16 cellular contexts compared by ENCODE assay signal in the genomic region with DNA sequence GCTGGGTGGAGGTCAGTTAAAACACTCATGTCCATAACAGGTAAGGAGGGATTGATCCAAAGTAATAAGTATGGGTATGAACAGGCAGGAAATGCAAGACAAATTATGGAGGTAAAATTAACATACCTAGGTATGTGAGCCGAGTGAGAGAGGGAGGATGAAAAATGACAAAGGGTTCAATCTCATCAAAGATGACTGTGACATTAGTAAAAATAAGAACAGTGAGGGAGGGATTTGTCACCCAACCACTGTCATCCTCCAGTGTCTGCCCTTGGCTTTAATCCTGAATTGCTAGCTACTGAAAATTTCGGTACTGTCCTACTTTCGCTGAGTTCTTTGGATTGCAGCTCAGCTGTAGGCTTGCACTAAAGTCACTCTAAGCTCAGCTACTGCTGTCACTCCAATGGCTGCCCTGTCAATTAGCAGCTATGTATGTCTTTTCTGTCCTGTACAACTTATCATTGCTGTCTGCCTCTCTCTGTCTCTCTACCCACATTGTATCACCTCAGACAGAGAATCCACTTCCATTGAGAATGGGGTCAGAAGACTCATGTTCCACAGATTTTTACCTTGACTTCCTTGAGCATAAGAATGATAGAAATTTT.
DNase-seq lines count a peak whose midpoint lies in the region; ATAC-seq, FAIRE-seq and TF ChIP-seq lines count a peak whose summit lies in the region.
"Had no signal": no experiment of that assay in that cellular context is flagged by ENCODE, and none has a peak within 500 bp of the region (broad histone marks: within the 10 kb centered on the region; RNA-seq: fewer than 3 reads in every experiment).

No MANE protein-coding gene starts in this region.

- no TSS peak for BruUV-seq in HCT116 (replicated peaks; lab: Mats Ljungman, UMichigan)

- H3K27me3 ChIP-seq in HCT116 (ENCODE audit: insufficient read depth, low read length) (no peaks in the 10 kb centered on the region), mesenchymal stem cell (ENCODE audit: control insufficient read depth in 1 of 2, insufficient read depth in 1 of 2, low read length in 2 of 2) (no peaks in the 10 kb centered on the region)
- H3K27me3 ChIP-seq: BLaER1 treated with 17β-estradiol and CSF1 and Interleukin-3, amounts not matched to agents 10 nM and 100 nM had no signal

- H3K79me2 ChIP-seq in HCT116 (ENCODE audit: insufficient read depth, low read length): no peaks in the 10 kb centered on the region

- no peaks in the 10 kb centered on the region for H3K9me3 Mint-ChIP-seq in stimulated activated effector memory CD8-positive, alpha-beta T cell treated with anti-CD3 and anti-CD28 coated beads, Interleukin-12 subunit alpha, Interleukin-12 subunit beta, amount 100 ng/mL, for 72 hours
- H3K9me3 Mint-ChIP-seq: CD8-positive, alpha-beta T cell had no signal

- no peak for TF ChIP-seq RAD21 in HCT116 (IDR thresholded peaks at IDR 0.05; ENCODE audit: low read depth)

- H3K4me1 Mint-ChIP-seq in stimulated activated effector memory CD8-positive, alpha-beta T cell treated with anti-CD3 and anti-CD28 coated beads, Interleukin-12 subunit alpha, Interleukin-12 subunit beta, amount 100 ng/mL, for 72 hours: no peaks in the 10 kb centered on the region
- H3K4me1 Mint-ChIP-seq: B cell had no signal

- H2AK5ac ChIP-seq in mesenchymal stem cell (ENCODE audit: low read length, severe bottlenecking): no peak overlapping the region

- 98% methylated on average over 3 of the region's 3 CpGs for whole genome bisulfite sequencing in mesenchymal stem cell

- no peak for TF ChIP-seq POLR2A in GM12891 (IDR thresholded peaks at IDR 0.05; ENCODE audit: low read depth, low read length)
- TF ChIP-seq POLR2A in HCT116 (IDR thresholded peaks at IDR 0.05; ENCODE audit: borderline replicate concordance, extremely low read depth, insufficient read depth, insufficient read length): no peak

- no peak overlapping the region for H3K4ac ChIP-seq in mesenchymal stem cell (ENCODE audit: low read depth in 1 of 2, low read length in 2 of 2)

- no peak overlapping the region for H3K4me2 ChIP-seq in HCT116 (ENCODE audit: low read length)
- H3K4me2 ChIP-seq in mesenchymal stem cell (ENCODE audit: low read length, poor library complexity, severe bottlenecking): no peak overlapping the region
- H3K4me2 ChIP-seq: BLaER1 treated with 17β-estradiol and CSF1 and Interleukin-3, amounts not matched to agents 10 nM and 100 nM had no signal

- H3K23ac ChIP-seq in mesenchymal stem cell (ENCODE audit: low read length in 2 of 2): no peak overlapping the region

- H3K4me3 ChIP-seq in HCT116 (replicated peaks in 1 of 2; ENCODE audit: low read depth in 1 of 2, low read length in 2 of 2) (no peak overlapping the region), mesenchymal stem cell (ENCODE audit: insufficient read depth in 1 of 2, low read depth in 1 of 2, low read length in 2 of 2) (no peak overlapping the region)
- H3K4me3 ChIP-seq: BLaER1 treated with 17β-estradiol and CSF1 and Interleukin-3, amounts not matched to agents 10 nM and 100 nM; HAP-1 had no signal

- ATAC-seq in HCT116: no peak
- peak; percentile 63 for ATAC-seq in stimulated activated effector memory CD8-positive, alpha-beta T cell treated with anti-CD3 and anti-CD28 coated beads, Interleukin-12 subunit alpha, Interleukin-12 subunit beta, amount 100 ng/mL, for 72 hours
- ATAC-seq in GM18520 (IDR thresholded peaks at IDR 0.05; ENCODE audit: unreplicated experiment): no peak
- ATAC-seq: CD8-positive, alpha-beta T cell had no signal

- H3K36me3 Mint-ChIP-seq in stimulated activated effector memory CD8-positive, alpha-beta T cell treated with anti-CD3 and anti-CD28 coated beads, Interleukin-12 subunit alpha, Interleukin-12 subunit beta, amount 100 ng/mL, for 72 hours: no peaks in the 10 kb centered on the region

- no peak for TF ChIP-seq CTCF in HCT116 (IDR thresholded peaks at IDR 0.05 in 2 of 3, conservative IDR thresholded peaks at IDR 0.05 in 1 of 3; ENCODE audit: borderline replicate concordance in 1 of 3, insufficient read depth in 1 of 3, low read depth in 2 of 3, low read length in 2 of 3)

- H3K9ac ChIP-seq in HCT116 (ENCODE audit: low read length) (no peak overlapping the region), mesenchymal stem cell (ENCODE audit: low read length) (no peak overlapping the region)
- H3K9ac ChIP-seq: BLaER1 treated with 17β-estradiol and CSF1 and Interleukin-3, amounts not matched to agents 10 nM and 100 nM had no signal

- H3K18ac ChIP-seq in mesenchymal stem cell (ENCODE audit: low read depth in 1 of 2, low read length in 2 of 2): no peak overlapping the region

- no peak overlapping the region for H4K8ac ChIP-seq in mesenchymal stem cell (ENCODE audit: low read length)

- POLR2A ChIA-PET in HCT116 (lab: Charles Lee): interaction anchor here (1.4 kb wide), 1 partner anchor 16 kb away, joined by 4 read pairs; no protein-coding TSS in a partner anchor

- no peaks in the 10 kb centered on the region for H3K79me1 ChIP-seq in mesenchymal stem cell (replicated peaks; ENCODE audit: low read length, poor library complexity, severe bottlenecking)

- no peak overlapping the region for H3K14ac ChIP-seq in mesenchymal stem cell (ENCODE audit: low read length in 2 of 2)

- H3K4me1 ChIP-seq in HCT116 (ENCODE audit: control insufficient read depth in 1 of 2, insufficient read depth in 2 of 2, low read length in 2 of 2) (no peaks in the 10 kb centered on the region), mesenchymal stem cell (ENCODE audit: control insufficient read depth, insufficient read depth, low read depth, low read length) (peaks cover 2% of the 10 kb centered on the region)
- H3K4me1 ChIP-seq: BLaER1 treated with 17β-estradiol and CSF1 and Interleukin-3, amounts not matched to agents 10 nM and 100 nM had no signal

- H2BK120ac ChIP-seq in mesenchymal stem cell (ENCODE audit: low read depth, low read length): no peak overlapping the region

- no peak for DNase-seq in GM12891 (ENCODE audit: insufficient read length, low spot score)
- DNase-seq in HCT116 (ENCODE audit: low read depth, low spot score): no peak
- no peak for DNase-seq in mesenchymal stem cell
- no peak for DNase-seq in stimulated activated effector memory CD8-positive, alpha-beta T cell treated with anti-CD3 and anti-CD28 coated beads, Interleukin-12 subunit alpha, Interleukin-12 subunit beta, amount 100 ng/mL, for 72 hours (ENCODE audit: low spot score in 2 of 2)
- no peak for DNase-seq in GM19239 (ENCODE audit: insufficient read length, low spot score)
- DNase-seq: Calu3; CD8-positive, alpha-beta T cell; DMS79 treated with DMSO at 0.1 percent for 48 hours; GF-D8; IMR-90; KBM-7 had no signal

- H4K91ac ChIP-seq in mesenchymal stem cell (ENCODE audit: low read length): peak overlapping the region; percentile 50

- H4K20me1 ChIP-seq in HCT116 (ENCODE audit: insufficient read depth): no peaks in the 10 kb centered on the region
- H4K20me1 ChIP-seq: BLaER1 treated with 17β-estradiol and CSF1 and Interleukin-3, amounts not matched to agents 10 nM and 100 nM had no signal

- H2AFZ ChIP-seq in HCT116 (ENCODE audit: low read depth, low read length, poor library complexity, severe bottlenecking): peak overlapping the region; percentile 17
- no peak overlapping the region for H2AFZ ChIP-seq in mesenchymal stem cell (ENCODE audit: low read depth, low read length)

- no peak overlapping the region for H2BK5ac ChIP-seq in mesenchymal stem cell (ENCODE audit: low read depth, low read length, poor library complexity, severe bottlenecking)

- H3K9me2 ChIP-seq in HCT116 (ENCODE audit: insufficient read depth): no peaks in the 10 kb centered on the region

- FAIRE-seq in GM12891 (lab: Jason Lieb, UNC): peak; percentile 5
- FAIRE-seq in GM19239 (lab: Jason Lieb, UNC): no peak
- FAIRE-seq: HTR-8/SVneo had no signal

- RAD21 ChIA-PET in HCT116 (lab: Charles Lee; ENCODE audit: low non-redundant PET in 1 of 2, low total read pairs in 2 of 2, uncharacterized antibody in 2 of 2, unreplicated experiment in 2 of 2): interaction anchor here in 1 of 2 experiments (0.7 kb wide), 1 partner anchor 15 kb away, joined by 3 read pairs; no protein-coding TSS in a partner anchor

- H3K36me3 ChIP-seq in HCT116 (ENCODE audit: control insufficient read depth in 1 of 2, insufficient read depth in 2 of 2, low read length in 2 of 2) (no peaks in the 10 kb centered on the region), mesenchymal stem cell (ENCODE audit: control insufficient read depth in 1 of 2, insufficient read depth in 2 of 2, low read depth in 1 of 2, low read length in 2 of 2) (no peaks in the 10 kb centered on the region)
- H3K36me3 ChIP-seq: BLaER1 treated with 17β-estradiol and CSF1 and Interleukin-3, amounts not matched to agents 10 nM and 100 nM; HAP-1 had no signal

- H3K4me3 Mint-ChIP-seq in stimulated activated effector memory CD8-positive, alpha-beta T cell treated with anti-CD3 and anti-CD28 coated beads, Interleukin-12 subunit alpha, Interleukin-12 subunit beta, amount 100 ng/mL, for 72 hours: no peak overlapping the region
- H3K4me3 Mint-ChIP-seq: B cell; CD8-positive, alpha-beta T cell had no signal

- no peak overlapping the region for H3K27ac ChIP-seq in HCT116 (ENCODE audit: low read depth, low read length)
- no peak overlapping the region for H3K27ac ChIP-seq in mesenchymal stem cell (ENCODE audit: low read length, poor library complexity, severe bottlenecking)
- H3K27ac ChIP-seq: BLaER1 treated with 17β-estradiol and CSF1 and Interleukin-3, amounts not matched to agents 10 nM and 100 nM had no signal

- no peak overlapping the region for H2BK12ac ChIP-seq in mesenchymal stem cell (ENCODE audit: low read length in 2 of 2)

- no peak overlapping the region for H3K27ac Mint-ChIP-seq in stimulated activated effector memory CD8-positive, alpha-beta T cell treated with anti-CD3 and anti-CD28 coated beads, Interleukin-12 subunit alpha, Interleukin-12 subunit beta, amount 100 ng/mL, for 72 hours
- H3K27ac Mint-ChIP-seq: B cell; CD8-positive, alpha-beta T cell had no signal

- CTCF ChIA-PET in HCT116 (lab: Charles Lee): interaction anchor here (1.9 kb wide), 1 partner anchor 15 kb away, joined by 6 read pairs; no protein-coding TSS in a partner anchor

- H3K9me3 ChIP-seq in HCT116 (ENCODE audit: control insufficient read depth in 1 of 2, insufficient read depth in 1 of 2, low read depth in 1 of 2, low read length in 2 of 2): no peaks in the 10 kb centered on the region
- no peaks in the 10 kb centered on the region for H3K9me3 ChIP-seq in mesenchymal stem cell (ENCODE audit: control insufficient read depth, low read length)
- H3K9me3 ChIP-seq: BLaER1 treated with 17β-estradiol and CSF1 and Interleukin-3, amounts not matched to agents 10 nM and 100 nM; HAP-1 had no signal

- intact Hi-C loops in HCT116 (cut with micrococcal nuclease): no loop called here

- H2BK15ac ChIP-seq in mesenchymal stem cell (ENCODE audit: low read depth, poor library complexity, severe bottlenecking): no peak overlapping the region

TF ChIP-seq in GM12891, 5 proteins besides CTCF, POLR2A, EP300 and RAD21 (continues in another document):
- TF ChIP-seq SPI1 (IDR thresholded peaks at IDR 0.05; ENCODE audit: low read depth, low read length) (no peak), POU2F2 (IDR thresholded peaks at IDR 0.05; ENCODE audit: low read depth, low read length) (no peak)

TF ChIP-seq in HCT116, 20 proteins besides CTCF, POLR2A, EP300 and RAD21 (continues in another document):
- TF ChIP-seq EGR1 (IDR thresholded peaks at IDR 0.05; ENCODE audit: low read depth) (no peak), ZNF274 (IDR thresholded peaks at IDR 0.05; ENCODE audit: low read depth, low read length) (no peak), EZH2phosphoT487 (IDR thresholded peaks at IDR 0.05; ENCODE audit: borderline replicate concordance) (no peak)
